In genomic region chr19:6616011-6616410, GRCh38 we compare ENCODE assay signal across 16 cellular contexts. TPM values are rescaled to one million over a fixed set of nuclear protein-coding genes. Genes with fewer than 3 reads are reported as not detected.
A peak's percentile ranks its signal among the peaks of the same experiment; 100 is the strongest.
DNase-seq lines count a peak whose midpoint lies in the region; ATAC-seq and TF ChIP-seq lines count a peak whose summit lies in the region.
"Had no signal": no experiment of that assay in that cellular context is flagged by ENCODE, and none has a peak within 500 bp of the region (broad histone marks: within the 10 kb centered on the region; RNA-seq: fewer than 3 reads in every experiment).

No MANE protein-coding gene starts in this region.

- H3K4me1 Mint-ChIP-seq in activated CD4-positive, alpha-beta T cell treated with anti-CD3 and anti-CD28 coated beads, Interleukin-2, amount 10 ng/mL, durations not matched to agents 24 days and 14 days: peaks cover 22% of the 10 kb centered on the region
- H3K4me1 Mint-ChIP-seq in activated T-helper 2 cell treated with anti-CD3 and anti-CD28 coated beads, Interferon-gamma antibody, Interleukin-2, Interleukin-4, amounts not matched to agents 10 μg/mL and 5 μg/mL and 100 μg/mL, durations not matched to agents 14 hours and 24 hours and 36 hours (ENCODE audit: low read depth): peaks cover 31% of the 10 kb centered on the region
- H3K4me1 Mint-ChIP-seq: nephron had no signal

- peak overlapping the region; percentile 73 for H3K27ac Mint-ChIP-seq in activated CD4-positive, alpha-beta T cell treated with anti-CD3 and anti-CD28 coated beads, Interleukin-2, amount 10 ng/mL, durations not matched to agents 24 days and 14 days
- H3K27ac Mint-ChIP-seq in activated T-helper 2 cell treated with anti-CD3 and anti-CD28 coated beads, Interferon-gamma antibody, Interleukin-2, Interleukin-4, amounts not matched to agents 10 μg/mL and 5 μg/mL and 100 μg/mL, durations not matched to agents 14 hours and 24 hours and 36 hours: peak overlapping the region; percentile 66
- H3K27ac Mint-ChIP-seq: activated naive CD4-positive, alpha-beta T cell treated with anti-CD3 and anti-CD28 coated beads, Interleukin-2, amount 50 U/mL, for 24 hours; nephron had no signal

- H3K27ac ChIP-seq in gastroesophageal sphincter: no peak overlapping the region
- H3K27ac ChIP-seq: upper lobe of right lung, WERI-Rb-1 had no signal

- no peak overlapping the region for H3K4me3 ChIP-seq in gastroesophageal sphincter
- H3K4me3 ChIP-seq: upper lobe of right lung had no signal

- peaks cover 25% of the 10 kb centered on the region for H3K27me3 Mint-ChIP-seq in activated CD4-positive, alpha-beta T cell treated with anti-CD3 and anti-CD28 coated beads, Interleukin-2, amount 10 ng/mL, durations not matched to agents 24 days and 14 days
- H3K27me3 Mint-ChIP-seq in activated T-helper 2 cell treated with anti-CD3 and anti-CD28 coated beads, Interferon-gamma antibody, Interleukin-2, Interleukin-4, amounts not matched to agents 10 μg/mL and 5 μg/mL and 100 μg/mL, durations not matched to agents 14 hours and 24 hours and 36 hours (ENCODE audit: low read depth): peaks cover 10% of the 10 kb centered on the region

- peaks cover 9% of the 10 kb centered on the region for H3K36me3 Mint-ChIP-seq in activated CD4-positive, alpha-beta T cell treated with anti-CD3 and anti-CD28 coated beads, Interleukin-2, amount 10 ng/mL, durations not matched to agents 24 days and 14 days (ENCODE audit: low read depth)
- H3K36me3 Mint-ChIP-seq in activated T-helper 2 cell treated with anti-CD3 and anti-CD28 coated beads, Interferon-gamma antibody, Interleukin-2, Interleukin-4, amounts not matched to agents 10 μg/mL and 5 μg/mL and 100 μg/mL, durations not matched to agents 14 hours and 24 hours and 36 hours (ENCODE audit: low read depth): peaks cover 14% of the 10 kb centered on the region

- DNase-seq in activated CD4-positive, alpha-beta T cell treated with anti-CD3 and anti-CD28 coated beads, Interleukin-2, amount 10 ng/mL, durations not matched to agents 24 days and 14 days: peak; percentile 68
- no peak for DNase-seq in activated CD4-positive, alpha-beta T cell treated with anti-CD3 and anti-CD28 coated beads, Interleukin-2, amount 50 U/mL, for 1 hour
- DNase-seq in HCEC 1CT: peak; percentile 41
- no peak for DNase-seq in activated T-helper 2 cell treated with anti-CD3 and anti-CD28 coated beads, Interferon-gamma antibody, Interleukin-2, Interleukin-4, amounts not matched to agents 10 μg/mL and 5 μg/mL and 100 μg/mL, durations not matched to agents 14 hours and 24 hours and 36 hours (ENCODE audit: low spot score)
- DNase-seq in lung microvascular endothelial cell (ENCODE audit: low read depth in 2 of 2): peak; percentile 20 to 47
- DNase-seq in NK-92 treated with Interleukin-12 subunit alpha and Interleukin-12 subunit beta, amount 100 ng/mL, for 24 hours (lab: John Stamatoyannopoulos, UW): no peak
- DNase-seq in SKM-1 (lab: John Stamatoyannopoulos, UW; ENCODE audit: unreplicated experiment): no peak
- DNase-seq: ACHN, SIG-M5, upper lobe of right lung, WERI-Rb-1 had no signal

- H3K27me3 ChIP-seq in gastroesophageal sphincter: peaks cover 63% of the 10 kb centered on the region
- H3K27me3 ChIP-seq: upper lobe of right lung had no signal

- no peak for TF ChIP-seq POLR2A in gastroesophageal sphincter (IDR thresholded peaks at IDR 0.05)

- no peak for ATAC-seq in gastroesophageal sphincter
- ATAC-seq: left lobe of liver, sciatic nerve, upper lobe of right lung had no signal

- H3K4me1 ChIP-seq in gastroesophageal sphincter: no peaks in the 10 kb centered on the region
- H3K4me1 ChIP-seq: upper lobe of right lung had no signal

- peaks cover 9% of the 10 kb centered on the region for H3K9me3 Mint-ChIP-seq in activated CD4-positive, alpha-beta T cell treated with anti-CD3 and anti-CD28 coated beads, Interleukin-2, amount 10 ng/mL, durations not matched to agents 24 days and 14 days
- peaks cover 35% of the 10 kb centered on the region for H3K9me3 Mint-ChIP-seq in activated T-helper 2 cell treated with anti-CD3 and anti-CD28 coated beads, Interferon-gamma antibody, Interleukin-2, Interleukin-4, amounts not matched to agents 10 μg/mL and 5 μg/mL and 100 μg/mL, durations not matched to agents 14 hours and 24 hours and 36 hours

- no peaks in the 10 kb centered on the region for H3K36me3 ChIP-seq in gastroesophageal sphincter
- H3K36me3 ChIP-seq: upper lobe of right lung, WERI-Rb-1 had no signal

- 79 to 82% methylated on average over 6 of the region's 6 CpGs for WGBS in gastroesophageal sphincter (ENCODE audit: low coverage in 1 of 2), 2 donors

- H3K9me3 ChIP-seq in gastroesophageal sphincter: peaks cover 0 to 31% (median 0%) of the 10 kb centered on the region in 3 donors
- H3K9me3 ChIP-seq: upper lobe of right lung had no signal

- no peak for TF ChIP-seq CTCF in gastroesophageal sphincter (IDR thresholded peaks at IDR 0.05)

- TF ChIP-seq EP300 in gastroesophageal sphincter (IDR thresholded peaks at IDR 0.05): no peak

- intact Hi-C loops in activated CD4-positive, alpha-beta T cell treated with anti-CD3 and anti-CD28 coated beads, Interleukin-2, amount 10 ng/mL, durations not matched to agents 24 days and 14 days (cut with micrococcal nuclease): loop anchor here (1.0 to 2.0 kb wide), 4 partner anchors 24 to 98 kb away; no protein-coding TSS in a partner anchor
- intact Hi-C loops in activated T-helper 2 cell treated with anti-CD3 and anti-CD28 coated beads, Interferon-gamma antibody, Interleukin-2, Interleukin-4, amounts not matched to agents 10 μg/mL and 5 μg/mL and 100 μg/mL, durations not matched to agents 14 hours and 24 hours and 36 hours (cut with micrococcal nuclease): loop anchor here (1.0 to 2.0 kb wide), 5 partner anchors 17 to 98 kb away; partner anchors contain the start of gene TNFSF14

- no peak overlapping the region for H3K4me3 Mint-ChIP-seq in activated CD4-positive, alpha-beta T cell treated with anti-CD3 and anti-CD28 coated beads, Interleukin-2, amount 10 ng/mL, durations not matched to agents 24 days and 14 days
- no peak overlapping the region for H3K4me3 Mint-ChIP-seq in activated T-helper 2 cell treated with anti-CD3 and anti-CD28 coated beads, Interferon-gamma antibody, Interleukin-2, Interleukin-4, amounts not matched to agents 10 μg/mL and 5 μg/mL and 100 μg/mL, durations not matched to agents 14 hours and 24 hours and 36 hours (ENCODE audit: low read depth)
- H3K4me3 Mint-ChIP-seq: activated naive CD4-positive, alpha-beta T cell treated with anti-CD3 and anti-CD28 coated beads, Interleukin-2, amount 50 U/mL, for 24 hours; nephron had no signal

RNA-seq across cellular contexts. Expression of gene CD70, which starts 25.1 kb away (rescaled TPM):
- total RNA-seq in activated CD4-positive, alpha-beta T cell treated with anti-CD3 and anti-CD28 coated beads, Interleukin-2, amount 10 ng/mL, durations not matched to agents 24 days and 14 days: 46.8 and 47.4 TPM in 2 replicates
- total RNA-seq in activated T-helper 2 cell treated with anti-CD3 and anti-CD28 coated beads, Interferon-gamma antibody, Interleukin-2, Interleukin-4, amounts not matched to agents 10 μg/mL and 5 μg/mL and 100 μg/mL, durations not matched to agents 14 hours and 24 hours and 36 hours: 85.5 and 88.7 TPM in 2 replicates
- total RNA-seq in lung microvascular endothelial cell (0.22 TPM in 1 of 2 replicates, not detected in the other), gastroesophageal sphincter (1 to 10 TPM in 1 of 4 donors, not detected in 3; 2.2 TPM)
- total RNA-seq: sciatic nerve had no signal

RNA-seq across cellular contexts. Expression of gene TNFSF14, which starts 53.9 kb away (rescaled TPM):
- total RNA-seq in activated CD4-positive, alpha-beta T cell treated with anti-CD3 and anti-CD28 coated beads, Interleukin-2, amount 10 ng/mL, durations not matched to agents 24 days and 14 days: 172 and 173 TPM in 2 replicates
- total RNA-seq in activated T-helper 2 cell treated with anti-CD3 and anti-CD28 coated beads, Interferon-gamma antibody, Interleukin-2, Interleukin-4, amounts not matched to agents 10 μg/mL and 5 μg/mL and 100 μg/mL, durations not matched to agents 14 hours and 24 hours and 36 hours: 99.5 and 102 TPM in 2 replicates
- total RNA-seq in lung microvascular endothelial cell (not detected in 2 replicates), gastroesophageal sphincter (1 to 10 TPM in 2 of 4 donors, under 1 TPM in 2; 0.16 to 2.4 (median 0.81) TPM)

Comparison
In these comparisons a context has a peak if more than half of its experiments do, and no peak if none do; other contexts are left out.
1. DNase-seq: peak in activated CD4-positive, alpha-beta T cell treated with anti-CD3 and anti-CD28 coated beads, Interleukin-2, amount 10 ng/mL, durations not matched to agents 24 days and 14 days (single experiment), HCEC 1CT (single experiment) and lung microvascular endothelial cell (2 of 2); none in activated CD4-positive, alpha-beta T cell treated with anti-CD3 and anti-CD28 coated beads, Interleukin-2, amount 50 U/mL, for 1 hour (single experiment), activated T-helper 2 cell treated with anti-CD3 and anti-CD28 coated beads, Interferon-gamma antibody, Interleukin-2, Interleukin-4, amounts not matched to agents 10 μg/mL and 5 μg/mL and 100 μg/mL, durations not matched to agents 14 hours and 24 hours and 36 hours (single experiment), NK-92 treated with Interleukin-12 subunit alpha and Interleukin-12 subunit beta, amount 100 ng/mL, for 24 hours (single experiment) and SKM-1 (single experiment).
2. RNA of gene CD70, which starts 25.1 kb away (total RNA-seq): 85.5 to 88.7 TPM in activated T-helper 2 cell treated with anti-CD3 and anti-CD28 coated beads, Interferon-gamma antibody, Interleukin-2, Interleukin-4, amounts not matched to agents 10 μg/mL and 5 μg/mL and 100 μg/mL, durations not matched to agents 14 hours and 24 hours and 36 hours and 46.8 to 47.4 TPM in activated CD4-positive, alpha-beta T cell treated with anti-CD3 and anti-CD28 coated beads, Interleukin-2, amount 10 ng/mL, durations not matched to agents 24 days and 14 days; 2.2 TPM in gastroesophageal sphincter and 0.22 TPM in lung microvascular endothelial cell; every median in the first group is over 10 times any median in the second.
3. RNA of gene TNFSF14, which starts 53.9 kb away (total RNA-seq): 172 to 173 TPM in activated CD4-positive, alpha-beta T cell treated with anti-CD3 and anti-CD28 coated beads, Interleukin-2, amount 10 ng/mL, durations not matched to agents 24 days and 14 days and 99.5 to 102 TPM in activated T-helper 2 cell treated with anti-CD3 and anti-CD28 coated beads, Interferon-gamma antibody, Interleukin-2, Interleukin-4, amounts not matched to agents 10 μg/mL and 5 μg/mL and 100 μg/mL, durations not matched to agents 14 hours and 24 hours and 36 hours; 0.16 to 2.4 TPM in gastroesophageal sphincter and not detected in lung microvascular endothelial cell; every median in the first group is over 10 times any median in the second.